ENCODE assay signal across 8 cellular contexts in genomic region chr15:31200735-31201151, GRCh38.
A peak's percentile ranks its signal among the peaks of the same experiment; 100 is the strongest.
DNase-seq lines count a peak whose midpoint lies in the region; ATAC-seq, FAIRE-seq and TF ChIP-seq lines count a peak whose summit lies in the region.

No MANE protein-coding gene starts in this region.

- H3K4me1 ChIP-seq in SK-N-SH (ENCODE audit: control insufficient read depth in 1 of 2, insufficient read depth in 2 of 2, low read depth in 1 of 2, low read length in 1 of 2), result peaks cover 0 to 7% of the 10 kb centered on the region in 2 experiments; a peak in 1 of 4 replicates

- TF ChIP-seq RAD21 in SK-N-SH (IDR thresholded peaks at IDR 0.05; ENCODE audit: low read length), result peak; percentile 71

- no peaks in the 10 kb centered on the region for H4K20me1 ChIP-seq in SK-N-SH (ENCODE audit: insufficient read depth)

- CTCF ChIA-PET in SK-N-SH (lab: Yijun Ruan, JAX), result interaction anchor here (0.6 to 4.2 kb wide), 16 partner anchors 9 to 300 kb away, joined by 3 to 47 read pairs (median 4); no protein-coding TSS in a partner anchor

- H3K4me2 ChIP-seq in SK-N-SH, result no peak overlapping the region

- H3K4me3 ChIP-seq in SK-N-SH (ENCODE audit: low read depth in 2 of 2, low read length in 1 of 2) (0 out of 4 replicates have a peak overlapping the region, but pooled peaks of 1 of the 2 experiments have one; percentile 19), astrocyte of the cerebellum (ENCODE audit: low read depth, low read length) (no peak overlapping the region)

- no peak for TF ChIP-seq EP300 in SK-N-SH (IDR thresholded peaks at IDR 0.05; ENCODE audit: borderline replicate concordance in 1 of 2, low read depth in 1 of 2, low read length in 1 of 2)

- no peak overlapping the region for H3K27ac ChIP-seq in SK-N-SH (ENCODE audit: low read depth in 2 of 2, low read length in 1 of 2)

- POLR2A ChIA-PET in SK-N-SH (lab: Yijun Ruan, JAX), result no interaction called here

- FAIRE-seq in GM19239 (lab: Jason Lieb, UNC), result no peak

- 55% methylated on average over 6 of the region's 16 CpGs for WGBS in SK-N-SH (ENCODE audit: low lambda C conversion rate)

- no peak for TF ChIP-seq CTCF in SK-N-SH (IDR thresholded peaks at IDR 0.05)
- peak; percentile 45 for TF ChIP-seq CTCF in astrocyte of the cerebellum (IDR thresholded peaks at IDR 0.05; ENCODE audit: low read depth, low read length, missing control alignments)

- no peaks in the 10 kb centered on the region for H3K79me2 ChIP-seq in SK-N-SH (ENCODE audit: insufficient read depth)

- no peaks in the 10 kb centered on the region for H3K9me2 ChIP-seq in SK-N-SH

- H3K27me3 ChIP-seq in SK-N-SH (ENCODE audit: insufficient read depth), result peaks cover 8% of the 10 kb centered on the region; the same call in 1 of the 2 replicates

- in situ Hi-C loops in astrocyte of the cerebellum (cut with HindIII; ENCODE audit: low sequenced_read_pairs), result no loop called here

- no peaks in the 10 kb centered on the region for H3F3A ChIP-seq in SK-N-SH (replicated peaks; ENCODE audit: insufficient read depth)

- H2AFZ ChIP-seq in SK-N-SH (ENCODE audit: low read depth), result no peak overlapping the region

- DNase-seq in GM19239 (ENCODE audit: insufficient read length, low spot score) (peak; percentile 43), SK-N-SH (peak; percentile 59), astrocyte of the cerebellum (ENCODE audit: low read depth) (peak; percentile 9), iris pigment epithelial cell (ENCODE audit: low read depth) (peak; percentile 53)
- DNase-seq in stimulated activated CD4-positive, alpha-beta T cell treated with anti-CD3 and anti-CD28 coated beads, Interleukin-1b, Interleukin-23, amount 100 ng/mL, for 48 hours, result peak; percentile 57

- ATAC-seq in HG02763 (IDR thresholded peaks at IDR 0.05; ENCODE audit: unreplicated experiment) (no peak), HG02588 (IDR thresholded peaks at IDR 0.05; ENCODE audit: unreplicated experiment) (no peak), GM21528 (IDR thresholded peaks at IDR 0.05; ENCODE audit: low FRiP score, unreplicated experiment) (no peak)

- no peaks in the 10 kb centered on the region for H3K9me3 ChIP-seq in SK-N-SH

- no peak overlapping the region for H3K9ac ChIP-seq in SK-N-SH

- no peaks in the 10 kb centered on the region for H3K36me3 ChIP-seq in SK-N-SH (replicated peaks in 1 of 2; ENCODE audit: control insufficient read depth in 1 of 2, insufficient read depth in 2 of 2, low read length in 1 of 2)

TF ChIP-seq in SK-N-SH, 30 proteins besides CTCF, POLR2A, EP300 and RAD21:
- TF ChIP-seq SMC3 (IDR thresholded peaks at IDR 0.05; ENCODE audit: low read depth, low read length) (peak; percentile 49), JUND (IDR thresholded peaks at IDR 0.05) (no peak), CHD2 (IDR thresholded peaks at IDR 0.05; ENCODE audit: low read length, partially characterized antibody) (no peak)

Comparison
In these comparisons a context has a peak if more than half of its experiments do, and no peak if none do; other contexts are left out.
1. DNase-seq: peak in every context shown above with its lines; median percentile 59 in SK-N-SH; 57 in stimulated activated CD4-positive, alpha-beta T cell treated with anti-CD3 and anti-CD28 coated beads, Interleukin-1b, Interleukin-23, amount 100 ng/mL, for 48 hours; 53 in iris pigment epithelial cell; 43 in GM19239; 9 in astrocyte of the cerebellum.